In genomic region chr1:27234054-27234882, GRCh38 we compare ENCODE assay signal across 8 cellular contexts. TPM values are rescaled to one million over a fixed set of nuclear protein-coding genes. Genes with fewer than 3 reads are reported as not detected.
DNase-seq lines count a peak whose midpoint lies in the region; ATAC-seq and TF ChIP-seq lines count a peak whose summit lies in the region.

Gene WDTC1, plus strand, starts transcription at chr1:27234632. Its CDS starts 26,423 bp downstream, at chr1:27261055.

- H3K4me1 ChIP-seq in ovary (ENCODE audit: insufficient read depth), result peaks cover 8% of the 10 kb centered on the region
- peaks cover 22% of the 10 kb centered on the region in 2 donors for H3K4me1 ChIP-seq in thyroid gland

- H3K27me3 ChIP-seq in ovary (no peaks in the 10 kb centered on the region), thyroid gland (no peaks in the 10 kb centered on the region)

- WGBS in ovary, 3 donors, result 0 to 1% (median 1%) methylated on average over 55 to 71 of the region's 71 CpGs
- 0 to 2% methylated on average over 22 to 30 of the region's 71 CpGs for WGBS in thyroid gland, 2 donors

- no peaks in the 10 kb centered on the region for H3K36me3 ChIP-seq in ovary
- no peaks in the 10 kb centered on the region for H3K36me3 ChIP-seq in thyroid gland

- TF ChIP-seq CTCF in GM12864 (IDR thresholded peaks at IDR 0.05; ENCODE audit: low read depth, low read length, missing control alignments) (no peak), ovary (IDR thresholded peaks at IDR 0.05) (no peak), thyroid gland (IDR thresholded peaks at IDR 0.05) (no peak)

- ATAC-seq in HG02759 (IDR thresholded peaks at IDR 0.05; ENCODE audit: unreplicated experiment), result peak; percentile 96

- H3K27ac ChIP-seq in ovary (peak within 1 kb of the TSS; percentile 47 to 81), thyroid gland (peak within 1 kb of the TSS; percentile 61 to 87 (median 86))

- H3K4me3 ChIP-seq in GM12864 (ENCODE audit: low read depth, low read length), result peak within 1 kb of the TSS; percentile 69
- peak within 1 kb of the TSS; percentile 99 for H3K4me3 ChIP-seq in ovary
- H3K4me3 ChIP-seq in thyroid gland (replicated peaks in 1 of 3), result peak within 1 kb of the TSS in 2 of 3 donors; percentile 47 to 99

- peak; percentile 90 for DNase-seq in GM12864 (ENCODE audit: low read depth)
- DNase-seq in NCI-H1417 (lab: John Stamatoyannopoulos, UW), result peak; percentile 97
- peak; percentile 84 to 89 for DNase-seq in SW 1271 (lab: John Stamatoyannopoulos, UW)
- DNase-seq in activated naive CD8-positive, alpha-beta T cell treated with anti-CD3 and anti-CD28 coated beads, Interleukin-2, amount 50 U/mL, for 16 hours (ENCODE audit: low read depth, low spot score), result peak; percentile 96
- DNase-seq in head of caudate nucleus, result peak; percentile 95 to 100 (median 99)
- peak; percentile 97 to 99 (median 98) for DNase-seq in ovary
- peak; percentile 98 for DNase-seq in thyroid gland

- intact Hi-C loops in head of caudate nucleus (cut with DNase I), result loop anchor here (10.0 kb wide), 1 partner anchor 539 kb away; the partner anchor contains the start of gene ARID1A
- intact Hi-C loops in ovary (cut with DNase I), result no loop called here
- intact Hi-C loops in thyroid gland (cut with DNase I), result loop anchor here (10.0 kb wide), 1 partner anchor 79 kb away; the partner anchor contains the start of gene SLC9A1

- H3K9me3 ChIP-seq in ovary (no peaks in the 10 kb centered on the region), thyroid gland (no peaks in the 10 kb centered on the region)

- TF ChIP-seq EP300 in ovary (IDR thresholded peaks at IDR 0.05), result no peak

- TF ChIP-seq POLR2A in ovary (IDR thresholded peaks at IDR 0.05), result peak; percentile 37
- peak in 1 of 2 donors; percentile 86 for TF ChIP-seq POLR2A in thyroid gland (IDR thresholded peaks at IDR 0.05)

RNA-seq across cellular contexts. Expression of gene WDTC1, which starts in this region (rescaled TPM):
- total RNA-seq in ovary (10 to 100 TPM; 28.5 to 43.9 (median 36.3) TPM), thyroid gland (10 to 100 TPM; 46.1 to 66.6 (median 48.1) TPM)
- 10 to 100 TPM; 20.2 to 25.7 TPM for polyA plus RNA-seq in ovary

Comparison
In these comparisons a context has a peak if more than half of its experiments do, and no peak if none do; other contexts are left out.
1. Peak in every context shown above with its lines: DNase-seq, ATAC-seq, H3K4me3 ChIP-seq and H3K27ac ChIP-seq.
2. intact Hi-C loops: an anchor here in head of caudate nucleus (10.0 kb wide) and thyroid gland (10.0 kb wide); none called in ovary.